Comparison of ENCODE assay signal across 1 cellular context in the genomic region with DNA sequence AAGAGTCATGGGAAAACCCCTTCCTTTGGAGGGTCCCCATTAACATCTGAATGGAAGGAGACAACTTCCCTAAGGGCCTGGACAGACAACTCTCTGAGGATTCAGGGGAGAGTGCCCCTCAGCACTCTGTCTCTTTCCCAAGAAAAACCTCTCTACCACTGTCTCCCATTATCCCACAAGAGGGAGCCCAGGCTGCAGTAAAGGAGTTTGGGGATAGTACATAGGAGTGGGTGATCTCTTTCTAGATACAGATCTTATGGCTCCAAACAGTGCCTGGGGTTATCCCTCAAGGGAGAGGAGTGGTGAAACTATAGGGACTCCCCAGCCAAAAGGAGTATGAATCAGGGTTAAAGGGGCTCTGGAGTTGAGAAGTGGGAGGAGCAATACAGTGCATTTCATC.
TF ChIP-seq lines count a peak whose summit lies in the region.

No MANE protein-coding gene starts in this region.

TF ChIP-seq in WTC11, 78 proteins besides CTCF, POLR2A, EP300 and RAD21 (continued from another document):
- TF ChIP-seq MLX (CRISPR knock-in tag; IDR thresholded peaks at IDR 0.05), result no peak
